In genomic region chr3:149378420-149379388, GRCh38 we compare ENCODE assay signal across 12 cellular contexts. TPM values are rescaled to one million over a fixed set of nuclear protein-coding genes. Genes with fewer than 3 reads are reported as not detected.
DNase-seq lines count a peak whose midpoint lies in the region; ATAC-seq and TF ChIP-seq lines count a peak whose summit lies in the region.
"Had no signal": no experiment of that assay in that cellular context is flagged by ENCODE, and none has a peak within 500 bp of the region (broad histone marks: within the 10 kb centered on the region; RNA-seq: fewer than 3 reads in every experiment).

No MANE protein-coding gene starts in this region.

- in situ Hi-C loops in IMR-90 (cut with MboI; ENCODE audit: low sequenced_read_pairs), result no loop called here

- H2BK20ac ChIP-seq in IMR-90 (ENCODE audit: low read depth, low read length), result peak overlapping the region; percentile 84

- BruUV-seq in IMR-90 (replicated peaks; lab: Mats Ljungman, UMichigan), result no TSS peak

- H3K36me3 Mint-ChIP-seq in activated T-helper 17 cell treated with anti-CD3 and anti-CD28 coated beads, Interleukin-2, amount 50 U/mL, for 72 hours (ENCODE audit: low read depth), result no peaks in the 10 kb centered on the region
- no peaks in the 10 kb centered on the region for H3K36me3 Mint-ChIP-seq in activated naive CD8-positive, alpha-beta T cell treated with anti-CD3 and anti-CD28 coated beads for 36 hours

- WGBS in IMR-90 (ENCODE audit: extremely low coverage in 2 of 2, insufficient read length in 1 of 2), 2 experiments, result 100% methylated on average over 3 of the region's 10 CpGs; no CpG with 5 or more reads in 1 of the 2 experiments
- WGBS in body of pancreas, 2 donors, result 87% methylated on average over 10 of the region's 10 CpGs
- WGBS in spleen, 5 donors, result 85 to 96% (median 89%) methylated on average over 10 of the region's 10 CpGs

- peak overlapping the region; percentile 68 for H2AFZ ChIP-seq in IMR-90 (replicated peaks; ENCODE audit: low read length, poor library complexity)

- no peak for ATAC-seq in IMR-90 (ENCODE audit: low read depth)
- no peak for ATAC-seq in body of pancreas
- ATAC-seq in left lung, result no peak
- ATAC-seq in activated T-helper 17 cell treated with anti-CD3 and anti-CD28 coated beads, Interleukin-2, amount 50 U/mL, for 72 hours (replicated peaks), result no peak
- ATAC-seq in HG02884 (IDR thresholded peaks at IDR 0.05; ENCODE audit: unreplicated experiment), result no peak

- H3K9ac ChIP-seq in IMR-90 (ENCODE audit: low read depth, low read length), result peak overlapping the region; percentile 6

- no peaks in the 10 kb centered on the region for H3K9me3 ChIP-seq in IMR-90 (ENCODE audit: control insufficient read depth, insufficient read depth, low read length)
- H3K9me3 ChIP-seq in body of pancreas, result no peaks in the 10 kb centered on the region
- H3K9me3 ChIP-seq in left lung, result no peaks in the 10 kb centered on the region
- H3K9me3 ChIP-seq in spleen, result no peaks in the 10 kb centered on the region

- H3K36me3 ChIP-seq in IMR-90 (ENCODE audit: control insufficient read depth, insufficient read depth, low read length) (peaks cover 9% of the 10 kb centered on the region), body of pancreas (replicated peaks in 1 of 2; ENCODE audit: insufficient read depth in 1 of 2, low read depth in 2 of 2) (no peaks in the 10 kb centered on the region), left lung (peaks cover 0 to 7% of the 10 kb centered on the region in 2 donors), spleen (peaks cover 0 to 16% (median 0%) of the 10 kb centered on the region in 6 donors)

- no peak for TF ChIP-seq RAD21 in IMR-90 (IDR thresholded peaks at IDR 0.05; ENCODE audit: low read length)

- H3K9me3 Mint-ChIP-seq in activated T-helper 17 cell treated with anti-CD3 and anti-CD28 coated beads, Interleukin-2, amount 50 U/mL, for 72 hours, result no peaks in the 10 kb centered on the region
- H3K9me3 Mint-ChIP-seq in activated naive CD8-positive, alpha-beta T cell treated with anti-CD3 and anti-CD28 coated beads for 36 hours, result no peaks in the 10 kb centered on the region

- TF ChIP-seq POLR2A in IMR-90 (IDR thresholded peaks at IDR 0.05; ENCODE audit: low read depth, low read length) (no peak), body of pancreas (IDR thresholded peaks at IDR 0.05) (no peak), spleen (IDR thresholded peaks at IDR 0.05) (no peak)

- intact Hi-C loops in IMR-90 (cut with micrococcal nuclease) (no loop called here), body of pancreas (cut with DNase I) (no loop called here), left lung (cut with DNase I) (no loop called here), spleen (cut with DNase I; ENCODE audit: low total_unique reads) (no loop called here)

- peaks cover 28% of the 10 kb centered on the region for H3K9me1 ChIP-seq in IMR-90 (ENCODE audit: insufficient read depth, low read length)

- peak overlapping the region; percentile 91 for H2BK120ac ChIP-seq in IMR-90 (ENCODE audit: low read depth, low read length)

- H2BK15ac ChIP-seq in IMR-90 (ENCODE audit: low read depth, low read length), result peak overlapping the region; percentile 83

- H2AK9ac ChIP-seq in IMR-90 (replicated peaks; ENCODE audit: low read depth, low read length, poor library complexity), result peak overlapping the region; percentile 88

- peak overlapping the region; percentile 75 for H3K56ac ChIP-seq in IMR-90 (ENCODE audit: extremely low read depth, insufficient read depth, low read length)

- peak overlapping the region; percentile 44 for H3K14ac ChIP-seq in IMR-90 (replicated peaks; ENCODE audit: low read depth, low read length)

- no peaks in the 10 kb centered on the region for H3K27me3 Mint-ChIP-seq in activated T-helper 17 cell treated with anti-CD3 and anti-CD28 coated beads, Interleukin-2, amount 50 U/mL, for 72 hours
- peaks cover 12% of the 10 kb centered on the region for H3K27me3 Mint-ChIP-seq in activated naive CD8-positive, alpha-beta T cell treated with anti-CD3 and anti-CD28 coated beads for 36 hours

- dilution Hi-C loops in IMR-90 (cut with HindIII; ENCODE audit: low sequenced_read_pairs, unreplicated experiment), result no loop called here

- DNase-seq in IMR-90 (no peak), body of pancreas (no peak), left lung (no peak), spleen (no peak), NCI-H1694 treated with DMSO at 0.1 percent for 48 hours (lab: John Stamatoyannopoulos, UW) (no peak)
- DNase-seq in activated naive CD8-positive, alpha-beta T cell treated with anti-CD3 and anti-CD28 coated beads for 36 hours, result no peak
- DNase-seq: central memory CD4-positive, alpha-beta T cell; DND-41; NCI-H510A had no signal

- TF ChIP-seq CTCF in IMR-90 (conservative IDR thresholded peaks at IDR 0.05; ENCODE audit: low read depth, low read length), result no peak
- TF ChIP-seq CTCF in body of pancreas (IDR thresholded peaks at IDR 0.05), result no peak
- no peak for TF ChIP-seq CTCF in left lung (IDR thresholded peaks at IDR 0.05)
- TF ChIP-seq CTCF in spleen (IDR thresholded peaks at IDR 0.05 in 8 of 11, conservative IDR thresholded peaks at IDR 0.05 in 3 of 11), result no peak

- peak overlapping the region; percentile 78 for H2BK5ac ChIP-seq in IMR-90 (ENCODE audit: low read depth, low read length, poor library complexity, severe bottlenecking)

- POLR2A ChIA-PET in IMR-90 (lab: Charles Lee; ENCODE audit: unreplicated experiment), result interaction anchor here (0.5 to 1.7 kb wide), 2 partner anchors 8 to 40 kb away, joined by 3 to 5 read pairs; no protein-coding TSS in a partner anchor

- H3K23ac ChIP-seq in IMR-90 (ENCODE audit: low read depth, low read length), result peak overlapping the region; percentile 57

- H3K18ac ChIP-seq in IMR-90 (ENCODE audit: low read depth, low read length), result peak overlapping the region; percentile 91

- no peak overlapping the region for H3K27ac Mint-ChIP-seq in activated T-helper 17 cell treated with anti-CD3 and anti-CD28 coated beads, Interleukin-2, amount 50 U/mL, for 72 hours
- no peak overlapping the region for H3K27ac Mint-ChIP-seq in activated naive CD8-positive, alpha-beta T cell treated with anti-CD3 and anti-CD28 coated beads for 36 hours

- H3K79me1 ChIP-seq in IMR-90 (ENCODE audit: low read depth in 1 of 2, low read length in 2 of 2), result peaks cover 10 to 45% of the 10 kb centered on the region in 2 experiments; a peak in 3 of 4 replicates

- H4K5ac ChIP-seq in IMR-90 (ENCODE audit: low read depth, low read length), result peak overlapping the region; percentile 93

- H3K27me3 ChIP-seq in IMR-90 (ENCODE audit: control insufficient read depth, insufficient read depth, low read length), result no peaks in the 10 kb centered on the region
- H3K27me3 ChIP-seq in body of pancreas, result no peaks in the 10 kb centered on the region
- no peaks in the 10 kb centered on the region for H3K27me3 ChIP-seq in left lung
- H3K27me3 ChIP-seq in spleen (replicated peaks in 1 of 7), result peaks cover 0 to 7% (median 0%) of the 10 kb centered on the region in 7 donors

- no peaks in the 10 kb centered on the region for H3K4me1 Mint-ChIP-seq in activated T-helper 17 cell treated with anti-CD3 and anti-CD28 coated beads, Interleukin-2, amount 50 U/mL, for 72 hours
- H3K4me1 Mint-ChIP-seq in activated naive CD8-positive, alpha-beta T cell treated with anti-CD3 and anti-CD28 coated beads for 36 hours, result peaks cover 2% of the 10 kb centered on the region

- H2AK5ac ChIP-seq in IMR-90 (ENCODE audit: low read depth, low read length), result peak overlapping the region; percentile 97

- peaks cover 23% of the 10 kb centered on the region for H3K4me1 ChIP-seq in IMR-90 (ENCODE audit: control insufficient read depth, insufficient read depth, low read length)
- peaks cover 42% of the 10 kb centered on the region for H3K4me1 ChIP-seq in body of pancreas
- peaks cover 10 to 35% of the 10 kb centered on the region in 2 donors for H3K4me1 ChIP-seq in left lung
- peaks cover 0 to 37% (median 12%) of the 10 kb centered on the region in 6 donors for H3K4me1 ChIP-seq in spleen

- H4K91ac ChIP-seq in IMR-90 (ENCODE audit: insufficient read depth, low read depth, low read length), result peak overlapping the region; percentile 80

- peak overlapping the region; percentile 88 for H3K4ac ChIP-seq in IMR-90 (ENCODE audit: low read depth, low read length)

- H3K4me3 ChIP-seq in IMR-90 (ENCODE audit: insufficient read depth, low read depth, low read length) (peak overlapping the region; percentile 3; the same call in 1 of the 2 replicates), body of pancreas (no peak overlapping the region), left lung (no peak overlapping the region), spleen (peak overlapping the region in 1 of 8 donors; percentile 68)

- H3K4me2 ChIP-seq in IMR-90 (ENCODE audit: low read depth, low read length), result peak overlapping the region; percentile 48; the same call in 1 of the 2 replicates

- H3K4me3 Mint-ChIP-seq in activated T-helper 17 cell treated with anti-CD3 and anti-CD28 coated beads, Interleukin-2, amount 50 U/mL, for 72 hours, result no peak overlapping the region
- H3K4me3 Mint-ChIP-seq in activated naive CD8-positive, alpha-beta T cell treated with anti-CD3 and anti-CD28 coated beads for 36 hours, result no peak overlapping the region

- H3K27ac ChIP-seq in IMR-90 (ENCODE audit: insufficient read depth, low read length) (peak overlapping the region; percentile 89), body of pancreas (peak overlapping the region; percentile 86 to 99 (median 92)), left lung (peak overlapping the region; percentile 84 to 89), spleen (peak overlapping the region in 7 of 8 donors; percentile 68 to 88 (median 78))

- CTCF ChIA-PET in IMR-90 (lab: Yijun Ruan, JAX), result interaction anchor here (0.6 kb wide), 1 partner anchor 46 kb away, joined by 3 read pairs; no protein-coding TSS in a partner anchor

- H4K20me1 ChIP-seq in IMR-90 (ENCODE audit: insufficient read depth, low read length), result no peaks in the 10 kb centered on the region

- H4K8ac ChIP-seq in IMR-90 (ENCODE audit: low read depth in 2 of 2, low read length in 2 of 2), result peak overlapping the region; percentile 52 to 88

RNA-seq across cellular contexts. Expression of gene TM4SF1, which starts 1.3 kb away (rescaled TPM):
- 232 and 366 TPM in 2 replicates for total RNA-seq in IMR-90 (2012; rRNA removed)
- 302 and 364 TPM in 2 replicates for polyA plus RNA-seq in IMR-90 (2012; rRNA removed)
- polyA plus RNA-seq in IMR-90 (2012; cell fraction: cytosol; rRNA removed), result 212 and 271 TPM in 2 replicates
- polyA plus RNA-seq in IMR-90 (2012; cell fraction: nucleus; rRNA removed; ENCODE audit: low replicate concordance), result 340 and 869 TPM in 2 replicates
- total RNA-seq in body of pancreas, result 100 to 1,000 TPM; 104 to 168 TPM
- total RNA-seq in left lung, result 100 to 1,000 TPM; 249 to 283 TPM
- total RNA-seq in spleen, result 100 to 1,000 TPM in 6 of 7 donors, 10 to 100 TPM in 1; 65.6 to 260 (median 182) TPM
- 10 to 100 TPM; 31.0 to 75.3 (median 56.8) TPM for polyA plus RNA-seq in spleen
- total RNA-seq in activated T-helper 17 cell treated with anti-CD3 and anti-CD28 coated beads, Interleukin-2, amount 50 U/mL, for 72 hours, result under 1 TPM in 1 of 2 donors, not detected in 1; 0.32 TPM
- total RNA-seq in activated naive CD8-positive, alpha-beta T cell treated with anti-CD3 and anti-CD28 coated beads for 36 hours, result not detected

RNA-seq across cellular contexts. Expression of gene TM4SF18, which starts 45.3 kb away (rescaled TPM):
- total RNA-seq in IMR-90 (2012; rRNA removed) (under 0.01 TPM in 1 of 2 replicates, not detected in the other), body of pancreas (10 to 100 TPM in 1 of 2 donors, 1 to 10 TPM in 1; 7.9 to 13.2 TPM), left lung (1 to 10 TPM; 8.5 to 8.8 TPM), spleen (10 to 100 TPM; 14.9 to 97.4 (median 59.7) TPM)
- polyA plus RNA-seq in IMR-90 (2012; rRNA removed) (not detected in 2 replicates), spleen (10 to 100 TPM in 1 of 3 donors, 1 to 10 TPM in 2; 6.6 to 23.1 (median 6.9) TPM)
- polyA plus RNA-seq in IMR-90 (2012; cell fraction: cytosol; rRNA removed), result not detected in 2 replicates
- polyA plus RNA-seq in IMR-90 (2012; cell fraction: nucleus; rRNA removed; ENCODE audit: low replicate concordance), result not detected in 2 replicates
- total RNA-seq in activated T-helper 17 cell treated with anti-CD3 and anti-CD28 coated beads, Interleukin-2, amount 50 U/mL, for 72 hours, result not detected
- total RNA-seq in activated naive CD8-positive, alpha-beta T cell treated with anti-CD3 and anti-CD28 coated beads for 36 hours, result not detected
- total RNA-seq: T-helper 1 cell treated with Interleukin-12 subunit alpha and Interleukin-12 subunit beta and Interleukin-4 antibody, amounts not matched to agents 30 ng/mL and 1 ng/mL, for 36 hours had no signal

Comparison
In these comparisons a context has a peak if more than half of its experiments do, and no peak if none do; other contexts are left out.
1. RNA of gene TM4SF1, which starts 1.3 kb away (total RNA-seq): 249 to 283 TPM in left lung, 232 to 366 TPM in IMR-90, 65.6 to 260 TPM in spleen and 104 to 168 TPM in body of pancreas; 0.32 TPM in activated T-helper 17 cell treated with anti-CD3 and anti-CD28 coated beads, Interleukin-2, amount 50 U/mL, for 72 hours and not detected in activated naive CD8-positive, alpha-beta T cell treated with anti-CD3 and anti-CD28 coated beads for 36 hours; every median in the first group is over 10 times any median in the second.
2. Peak in every context shown above with its lines, with median percentiles within 50 percentile points of each other: H3K27ac ChIP-seq.